ENCODE assay signal across 8 cellular contexts in the genomic region with DNA sequence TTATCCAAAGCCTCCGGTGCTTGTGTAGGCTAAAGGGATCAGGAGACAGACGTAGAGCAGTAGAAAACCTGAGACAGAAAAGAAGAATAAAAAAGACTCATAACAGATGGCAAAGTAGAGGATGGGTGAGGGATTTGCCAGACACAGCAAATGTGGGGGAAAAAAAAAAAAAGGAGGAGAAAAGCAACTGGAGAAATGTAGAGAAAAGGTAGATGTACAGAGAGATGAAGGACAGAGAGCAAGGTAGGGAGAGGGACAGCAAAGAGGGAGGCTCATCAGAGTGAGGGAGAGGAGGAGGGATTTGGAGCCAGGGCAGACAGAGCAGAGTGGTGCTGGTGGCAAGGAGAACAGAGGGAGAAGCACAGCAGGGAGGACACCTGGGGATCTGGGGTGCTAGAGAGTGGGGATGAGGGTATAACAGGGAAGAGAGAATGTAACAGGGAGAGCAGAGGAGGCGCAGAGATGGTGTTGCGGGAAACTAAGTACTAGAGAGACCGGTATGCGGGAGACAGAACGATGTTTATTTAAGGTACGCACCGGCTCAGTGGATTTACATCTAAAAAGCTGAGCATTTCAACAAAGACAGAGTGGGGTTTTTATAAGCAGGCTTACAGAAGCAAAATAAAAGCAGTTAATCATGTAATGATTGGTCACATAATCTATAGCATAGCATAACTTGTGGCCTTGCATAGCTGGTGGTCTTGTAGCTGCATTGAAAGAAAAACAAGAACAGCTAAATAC. TPM values are rescaled to one million over a fixed set of nuclear protein-coding genes. Genes with fewer than 3 reads are reported as not detected.
A peak's percentile ranks its signal among the peaks of the same experiment; 100 is the strongest.
DNase-seq lines count a peak whose midpoint lies in the region; ATAC-seq and TF ChIP-seq lines count a peak whose summit lies in the region.
"Not testable (repeated sequence)": the region's sequence is repeated elsewhere in the genome, so short reads cannot be mapped to it uniquely, and the experiment has no call there.

No MANE protein-coding gene starts in this region.

- in situ Hi-C loops in brain microvascular endothelial cell (cut with HindIII; ENCODE audit: low pct_ligation_motif_present, low sequenced_read_pairs) = not testable (repeated sequence)

- not testable (repeated sequence) for H3K9me2 ChIP-seq in MM.1S (replicated peaks; ENCODE audit: insufficient read depth, low read length)

- POLR2A ChIA-PET in activated B cell treated with CpG ODN at 0.5 μM for 24 hours (lab: Charles Lee) = interaction anchor here (0.6 to 1.9 kb wide), 3 partner anchors 30 to 1207 kb away, joined by 3 to 9 read pairs (median 4); partner anchors contain the start of genes PPP2R1A and ZNF525

- H2AFZ ChIP-seq in MM.1S (ENCODE audit: low read length) (peak overlapping the region; percentile 92), trophoblast cell (ENCODE audit: insufficient read depth, low read length, poor library complexity) (peak overlapping the region; percentile 84)

- not testable (repeated sequence) for H3K79me2 ChIP-seq in MM.1S (ENCODE audit: low read length); trophoblast cell (ENCODE audit: control insufficient read depth, insufficient read depth, low read length, poor library complexity)

- H3K4me1 Mint-ChIP-seq in activated B cell treated with CpG ODN at 0.5 μM for 24 hours = peaks cover 28% of the 10 kb centered on the region

- H3K9me3 ChIP-seq in MM.1S (replicated peaks; ENCODE audit: insufficient read depth, low read length); lower lobe of right lung; trophoblast cell (ENCODE audit: insufficient read depth, low read depth, low read length); tibial nerve: not testable (repeated sequence)

- H3K4me3 Mint-ChIP-seq in activated B cell treated with CpG ODN at 0.5 μM for 24 hours = peak overlapping the region; percentile 95

- not testable (repeated sequence) for TF ChIP-seq POLR2A in tibial nerve (IDR thresholded peaks at IDR 0.05)

- not testable (repeated sequence) for TF ChIP-seq EP300 in tibial nerve (IDR thresholded peaks at IDR 0.05)

- H3K4ac ChIP-seq in trophoblast cell (ENCODE audit: low read depth, low read length) = peak overlapping the region; percentile 10

- H4K91ac ChIP-seq in trophoblast cell (ENCODE audit: low read depth, low read length) = peak overlapping the region; percentile 54

- peak overlapping the region; percentile 90 for H3K27ac Mint-ChIP-seq in activated B cell treated with CpG ODN at 0.5 μM for 24 hours

- H2BK5ac ChIP-seq in trophoblast cell (ENCODE audit: low read depth, low read length, poor library complexity) = peak overlapping the region; percentile 25

- H3K36me3 Mint-ChIP-seq in activated B cell treated with CpG ODN at 0.5 μM for 24 hours (ENCODE audit: low read depth) = peaks cover 32% of the 10 kb centered on the region

- DNase-seq in DMS79 treated with DMSO at 0.1 percent for 48 hours (lab: John Stamatoyannopoulos, UW) = peak; percentile 3
- not testable (repeated sequence) for DNase-seq in MM.1S; activated B cell treated with CpG ODN at 0.5 μM for 24 hours; brain microvascular endothelial cell; fibroblast of the aortic adventitia (ENCODE audit: low read depth); lower lobe of right lung; trophoblast cell; tibial nerve (ENCODE audit: low spot score in 2 of 2)

- H3K27me3 ChIP-seq in MM.1S (replicated peaks; ENCODE audit: insufficient read depth, low read length); brain microvascular endothelial cell (replicated peaks); lower lobe of right lung (ENCODE audit: low read depth); trophoblast cell (ENCODE audit: insufficient read depth, low read length); tibial nerve: not testable (repeated sequence)

- not testable (repeated sequence) for H3K27me3 Mint-ChIP-seq in activated B cell treated with CpG ODN at 0.5 μM for 24 hours

- H3K18ac ChIP-seq in trophoblast cell (ENCODE audit: low read length) = not testable (repeated sequence)

- H2BK120ac ChIP-seq in trophoblast cell (ENCODE audit: insufficient read depth, low read length, poor library complexity) = peak overlapping the region; percentile 57

- not testable (repeated sequence) for H2BK12ac ChIP-seq in trophoblast cell (ENCODE audit: low read length)

- H3K4me2 ChIP-seq in MM.1S (ENCODE audit: low read depth, low read length) (peak overlapping the region; percentile 79), trophoblast cell (ENCODE audit: low read length) (peak overlapping the region; percentile 95)

- H3K14ac ChIP-seq in trophoblast cell (ENCODE audit: low read length) = peak overlapping the region; percentile 79

- not testable (repeated sequence) for H3K79me1 ChIP-seq in trophoblast cell (ENCODE audit: low read length)

- not testable (repeated sequence) for TF ChIP-seq CTCF in MM.1S (IDR thresholded peaks at IDR 0.05; ENCODE audit: low read length); activated B cell treated with CpG ODN at 0.5 μM for 24 hours (IDR thresholded peaks at IDR 0.05); brain microvascular endothelial cell (IDR thresholded peaks at IDR 0.05; ENCODE audit: low read depth, low read length, missing control alignments); fibroblast of the aortic adventitia (IDR thresholded peaks at IDR 0.05; ENCODE audit: insufficient read depth, low read length); lower lobe of right lung (IDR thresholded peaks at IDR 0.05); tibial nerve (IDR thresholded peaks at IDR 0.05)

- H3K9ac ChIP-seq in MM.1S (ENCODE audit: low read length) (peak overlapping the region; percentile 84; the same call in 1 of the 2 replicates), trophoblast cell (ENCODE audit: low read length) (peak overlapping the region; percentile 86)

- intact Hi-C loops in activated B cell treated with CpG ODN at 0.5 μM for 24 hours (cut with micrococcal nuclease) = loop anchor here (1.0 to 2.0 kb wide), 9 partner anchors 31 to 293 kb away; partner anchors contain the start of genes ZNF160, ZNF525, ZNF677 and ZNF761
- intact Hi-C loops in lower lobe of right lung (cut with DNase I) = not testable (repeated sequence)

- not testable (repeated sequence) for H4K12ac ChIP-seq in trophoblast cell (ENCODE audit: low read depth, low read length)

- H3K9me3 Mint-ChIP-seq in activated B cell treated with CpG ODN at 0.5 μM for 24 hours = not testable (repeated sequence)

- H3K4me3 ChIP-seq in MM.1S (ENCODE audit: low read length) (peak overlapping the region; percentile 85), brain microvascular endothelial cell (ENCODE audit: low read depth, low read length) (peak overlapping the region; percentile 77), fibroblast of the aortic adventitia (ENCODE audit: low read depth, low read length) (peak overlapping the region; percentile 78), lower lobe of right lung (peak overlapping the region; percentile 73), trophoblast cell (ENCODE audit: low read depth, low read length) (peak overlapping the region; percentile 84), tibial nerve (peak overlapping the region; percentile 60 to 85 (median 75))

- H4K20me1 ChIP-seq in MM.1S (ENCODE audit: insufficient read depth, low read length) = not testable (repeated sequence)

- H3K27ac ChIP-seq in MM.1S (ENCODE audit: low read length); brain microvascular endothelial cell; lower lobe of right lung: not testable (repeated sequence)
- peak overlapping the region; percentile 34 for H3K27ac ChIP-seq in trophoblast cell (ENCODE audit: low read depth, low read length)
- peak overlapping the region in 3 of 4 donors; percentile 82 to 84 (median 83) for H3K27ac ChIP-seq in tibial nerve

- WGBS in trophoblast cell (ENCODE audit: extremely low coverage, insufficient coverage, insufficient read length) = no CpG with 5 or more reads among the region's 9 CpGs
- 14 to 16% methylated on average over 9 of the region's 9 CpGs for WGBS in tibial nerve, 2 donors

- not testable (repeated sequence) for H3F3A ChIP-seq in MM.1S (ENCODE audit: insufficient read depth, low read length)

- not testable (repeated sequence) for H3K23ac ChIP-seq in trophoblast cell (ENCODE audit: low read length)

- not testable (repeated sequence) for H2AK5ac ChIP-seq in trophoblast cell (ENCODE audit: low read length)

- H4K8ac ChIP-seq in trophoblast cell (ENCODE audit: low read depth, low read length) = peak overlapping the region; percentile 80

- H3K36me3 ChIP-seq in MM.1S (replicated peaks; ENCODE audit: insufficient read depth, low read length) = not testable (repeated sequence)
- H3K36me3 ChIP-seq in brain microvascular endothelial cell (replicated peaks) = peaks cover 11% of the 10 kb centered on the region
- peaks cover 31% of the 10 kb centered on the region for H3K36me3 ChIP-seq in lower lobe of right lung
- peaks cover 15 to 19% of the 10 kb centered on the region in 2 experiments for H3K36me3 ChIP-seq in trophoblast cell (ENCODE audit: control insufficient read depth in 1 of 2, insufficient read depth in 2 of 2, low read length in 2 of 2)
- H3K36me3 ChIP-seq in tibial nerve = peaks cover 0 to 33% (median 9%) of the 10 kb centered on the region in 3 donors

- not testable (repeated sequence) for ATAC-seq in activated B cell treated with CpG ODN at 0.5 μM for 24 hours (ENCODE audit: low read depth); lower lobe of right lung

- not testable (repeated sequence) for H3K4me1 ChIP-seq in MM.1S (ENCODE audit: low read length); trophoblast cell (ENCODE audit: control insufficient read depth in 1 of 2, insufficient read depth in 2 of 2, low read length in 2 of 2)
- H3K4me1 ChIP-seq in lower lobe of right lung = peaks cover 15% of the 10 kb centered on the region
- peaks cover 0 to 22% (median 10%) of the 10 kb centered on the region in 4 donors for H3K4me1 ChIP-seq in tibial nerve

- CTCF ChIA-PET in activated B cell treated with CpG ODN at 0.5 μM for 24 hours (lab: Charles Lee) = not testable (repeated sequence)

RNA-seq across cellular contexts. Expression of gene ZNF765, which starts 1.1 kb away (rescaled TPM):
- total RNA-seq in activated B cell treated with CpG ODN at 0.5 μM for 24 hours (16.2 and 18.9 TPM in 2 replicates), fibroblast of the aortic adventitia (ENCODE audit: low replicate concordance) (3.9 and 11.5 TPM in 2 replicates), lower lobe of right lung (16.2 TPM), tibial nerve (10 to 100 TPM in 3 of 4 donors, 1 to 10 TPM in 1; 7.2 to 16.5 (median 10.1) TPM)
- polyA plus RNA-seq in trophoblast cell (2013) = 16.4 and 16.6 TPM in 2 replicates

RNA-seq across cellular contexts. Expression of gene ZNF525, which starts 30.5 kb away (rescaled TPM):
- 28.9 and 37.4 TPM in 2 replicates for total RNA-seq in activated B cell treated with CpG ODN at 0.5 μM for 24 hours
- 3.9 and 5.5 TPM in 2 replicates for total RNA-seq in fibroblast of the aortic adventitia (ENCODE audit: low replicate concordance)
- 12.8 TPM for total RNA-seq in lower lobe of right lung
- 10.2 and 10.9 TPM in 2 replicates for polyA plus RNA-seq in trophoblast cell (2013)
- 1 to 10 TPM; 4.2 to 9.6 (median 7.3) TPM for total RNA-seq in tibial nerve

RNA-seq across cellular contexts. Expression of gene ZNF761, which starts 35.8 kb away (rescaled TPM):
- total RNA-seq in activated B cell treated with CpG ODN at 0.5 μM for 24 hours (11.1 and 13.8 TPM in 2 replicates), fibroblast of the aortic adventitia (ENCODE audit: low replicate concordance) (10.8 and 11.5 TPM in 2 replicates), lower lobe of right lung (14.7 TPM), tibial nerve (10 to 100 TPM in 2 of 4 donors, 1 to 10 TPM in 2; 9.2 to 15.3 (median 10.5) TPM)
- 42.9 and 43.2 TPM in 2 replicates for polyA plus RNA-seq in trophoblast cell (2013)
